8 cellular contexts compared by ENCODE assay signal in the genomic region with DNA sequence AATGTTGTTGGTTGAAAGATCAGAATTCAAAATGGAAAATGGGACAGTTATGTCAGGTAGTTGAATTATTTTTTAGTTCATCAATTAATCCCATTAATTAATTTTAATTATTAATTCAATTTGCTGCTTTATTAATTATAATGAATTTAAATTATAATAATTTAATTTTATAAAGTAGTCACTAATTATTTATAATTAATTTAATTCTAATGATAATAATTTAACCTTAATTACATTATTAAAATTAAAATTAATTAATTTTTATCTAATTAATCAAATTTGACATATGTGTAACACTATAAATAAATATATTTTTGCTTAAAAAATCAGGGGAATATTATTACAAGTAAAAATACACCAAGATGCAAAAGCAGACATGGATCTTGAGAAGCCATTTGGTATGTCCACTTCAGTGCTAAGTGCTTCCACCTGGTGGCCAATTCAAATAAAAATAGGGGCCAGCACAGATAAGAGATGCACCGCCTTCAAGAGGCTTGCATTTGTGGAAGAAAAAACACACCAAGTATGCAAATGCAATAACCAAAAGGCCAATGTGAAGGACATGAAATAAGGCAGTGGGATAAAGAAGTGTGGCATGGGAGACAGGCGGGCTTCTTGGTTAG.
DNase-seq lines count a peak whose midpoint lies in the region; ATAC-seq and TF ChIP-seq lines count a peak whose summit lies in the region.

No MANE protein-coding gene starts in this region.

- peak overlapping the region; percentile 22 for H3K4me3 Mint-ChIP-seq in activated naive CD8-positive, alpha-beta T cell
- H3K4me3 Mint-ChIP-seq in immature natural killer cell, result peak overlapping the region; percentile 46 to 73 (median 67)

- TF ChIP-seq POLR2A in upper lobe of left lung (IDR thresholded peaks at IDR 0.05), result no peak

- peak; percentile 52 for TF ChIP-seq CTCF in BE2C (IDR thresholded peaks at IDR 0.05; ENCODE audit: low read depth, low read length)
- TF ChIP-seq CTCF in GM12864 (IDR thresholded peaks at IDR 0.05; ENCODE audit: low read depth, low read length, missing control alignments), result peak; percentile 52
- peak; percentile 34 to 62 (median 42) for TF ChIP-seq CTCF in upper lobe of left lung (IDR thresholded peaks at IDR 0.05)

- H3K27me3 ChIP-seq in BE2C, result no peaks in the 10 kb centered on the region
- H3K27me3 ChIP-seq in upper lobe of left lung, result no peaks in the 10 kb centered on the region

- no peak overlapping the region for H3K4me3 ChIP-seq in BE2C (ENCODE audit: low read depth, low read length)
- no peak overlapping the region for H3K4me3 ChIP-seq in GM12864 (ENCODE audit: low read depth, low read length)
- H3K4me3 ChIP-seq in upper lobe of left lung, result no peak overlapping the region

- H3K27me3 Mint-ChIP-seq in activated naive CD8-positive, alpha-beta T cell, result no peaks in the 10 kb centered on the region
- H3K27me3 Mint-ChIP-seq in immature natural killer cell (ENCODE audit: low read depth in 3 of 3), result peaks cover 24 to 56% (median 53%) of the 10 kb centered on the region in 3 donors

- peak overlapping the region; percentile 75 for H3K27ac Mint-ChIP-seq in activated naive CD8-positive, alpha-beta T cell
- peak overlapping the region; percentile 94 to 99 (median 99) for H3K27ac Mint-ChIP-seq in immature natural killer cell

- H3K9me3 ChIP-seq in BE2C, result no peaks in the 10 kb centered on the region
- no peaks in the 10 kb centered on the region for H3K9me3 ChIP-seq in upper lobe of left lung

- peaks cover 81% of the 10 kb centered on the region for H3K4me1 Mint-ChIP-seq in activated naive CD8-positive, alpha-beta T cell (ENCODE audit: low read depth)
- H3K4me1 Mint-ChIP-seq in immature natural killer cell, result peaks cover 89 to 93% of the 10 kb centered on the region in 2 donors

- no peaks in the 10 kb centered on the region for H3K9me3 Mint-ChIP-seq in activated naive CD8-positive, alpha-beta T cell (ENCODE audit: low read depth)
- H3K9me3 Mint-ChIP-seq in immature natural killer cell, result no peaks in the 10 kb centered on the region

- no peak for TF ChIP-seq EP300 in upper lobe of left lung (IDR thresholded peaks at IDR 0.05)

- WGBS in upper lobe of left lung, 2 donors, result 75 to 81% methylated on average over 2 of the region's 2 CpGs

- no peaks in the 10 kb centered on the region for H3K4me1 ChIP-seq in BE2C
- H3K4me1 ChIP-seq in upper lobe of left lung, result peaks cover 43 to 80% (median 65%) of the 10 kb centered on the region in 4 donors

- peaks cover 19% of the 10 kb centered on the region for H3K36me3 Mint-ChIP-seq in activated naive CD8-positive, alpha-beta T cell
- H3K36me3 Mint-ChIP-seq in immature natural killer cell, result peaks cover 28 to 49% (median 38%) of the 10 kb centered on the region in 3 donors

- DNase-seq in BE2C, result peak; percentile 23
- DNase-seq in GM12864 (ENCODE audit: low read depth), result no peak
- peak; percentile 8 for DNase-seq in NCI-H446 treated with DMSO at 0.1 percent for 48 hours (lab: John Stamatoyannopoulos, UW)
- peak in 1 of 3 donors; percentile 51 for DNase-seq in immature natural killer cell
- DNase-seq in upper lobe of left lung, result no peak
- DNase-seq in OCI-M2 (lab: John Stamatoyannopoulos, UW; ENCODE audit: unreplicated experiment), result no peak

- H3K36me3 ChIP-seq in BE2C, result no peaks in the 10 kb centered on the region
- H3K36me3 ChIP-seq in upper lobe of left lung, result peaks cover 0 to 5% (median 0%) of the 10 kb centered on the region in 4 donors

- ATAC-seq in upper lobe of left lung (ENCODE audit: low FRiP score in 2 of 2) (no peak), GM19463 (IDR thresholded peaks at IDR 0.05; ENCODE audit: unreplicated experiment) (no peak)

- H3K27ac ChIP-seq in upper lobe of left lung, result peak overlapping the region in 1 of 4 donors; percentile 18

Comparison
In these comparisons a context has a peak if more than half of its experiments do, and no peak if none do; other contexts are left out.
1. DNase-seq: peak in BE2C (single experiment) and NCI-H446 treated with DMSO at 0.1 percent for 48 hours (single experiment); none in GM12864 (single experiment), upper lobe of left lung (0 of 2) and OCI-M2 (single experiment).
2. Peak in every context shown above with its lines, with median percentiles within 50 percentile points of each other: CTCF ChIP-seq.